ENCODE assay signal across 33 cellular contexts in genomic region chr14:74169906-74170305, GRCh38.
"Had no signal": no experiment of that assay in that cellular context is flagged by ENCODE, and none has a peak within 500 bp of the region (broad histone marks: within the 10 kb centered on the region; RNA-seq: fewer than 3 reads in every experiment).

No MANE protein-coding gene starts in this region.

- FAIRE-seq: keratinocyte, pancreas, urothelium cell line had no signal

- ATAC-seq: heart right ventricle; left cardiac atrium; left lung; lower lobe of right lung; naive thymus-derived CD8-positive, alpha-beta T cell; pancreas; right cardiac atrium; sciatic nerve; upper lobe of right lung had no signal

- H3K9me3 ChIP-seq: heart right ventricle, left lung, lower lobe of right lung, pancreas, prostate gland, suprapubic skin, thoracic aorta, tibial artery, upper lobe of right lung had no signal

- H3K4me3 Mint-ChIP-seq: mesothelial cell of epicardium; naive thymus-derived CD8-positive, alpha-beta T cell; nephron; neural crest cell; stimulated activated naive CD8-positive, alpha-beta T cell treated with anti-CD3 and anti-CD28 coated beads, Interleukin-15, Interleukin-2, amounts not matched to agents 100 ng/mL and 50 ng/mL, for 24 hours had no signal

- H3K27ac Mint-ChIP-seq: mesothelial cell of epicardium; naive thymus-derived CD8-positive, alpha-beta T cell; nephron; stimulated activated naive CD8-positive, alpha-beta T cell treated with anti-CD3 and anti-CD28 coated beads, Interleukin-15, Interleukin-2, amounts not matched to agents 100 ng/mL and 50 ng/mL, for 24 hours had no signal

- H3K4me1 ChIP-seq: heart right ventricle, left lung, lower lobe of right lung, pancreas, prostate gland, suprapubic skin, tibial artery, upper lobe of right lung had no signal

- H3K4me2 ChIP-seq: hepatocyte had no signal

- H3K27ac ChIP-seq: heart right ventricle, hepatocyte, left lung, lower lobe of right lung, pancreas, prostate gland, skin epidermis, suprapubic skin, thoracic aorta, tibial artery, upper lobe of right lung had no signal

- DNase-seq: heart right ventricle; kidney glomerular epithelial cell; left cardiac atrium; left lung; lower lobe of right lung; mammary epithelial cell; mesenchymal stem cell; naive thymus-derived CD8-positive, alpha-beta T cell; nucleus accumbens; pancreas; posterior cingulate gyrus; retina; right cardiac atrium; stimulated activated CD4-positive, alpha-beta T cell treated with anti-CD3 and anti-CD28 coated beads, Interleukin-12 subunit alpha, Interleukin-12 subunit beta, amount 100 ng/mL, for 4 hours; stimulated activated CD4-positive, alpha-beta T cell treated with anti-CD3 and anti-CD28 coated beads, Interleukin-15, amount 100 ng/mL, for 24 hours; stimulated activated CD4-positive, alpha-beta T cell treated with anti-CD3 and anti-CD28 coated beads, Interleukin-2, amount 100 ng/mL, for 24 hours; stimulated activated CD4-positive, alpha-beta T cell treated with anti-CD3 and anti-CD28 coated beads, Interleukin-4, amount 100 ng/mL, for 1 hour; stimulated activated naive CD4-positive, alpha-beta T cell; tibial artery; trophoblast cell; upper lobe of right lung had no signal

- H3K4me3 ChIP-seq: heart right ventricle, hepatocyte, left lung, lower lobe of right lung, pancreas, prostate gland, skin epidermis, suprapubic skin, thoracic aorta, tibial artery, upper lobe of right lung had no signal

- H3K79me2 ChIP-seq: hepatocyte had no signal

- H2AFZ ChIP-seq: hepatocyte had no signal

- H3K36me3 ChIP-seq: left lung, lower lobe of right lung, pancreas, prostate gland, suprapubic skin, thoracic aorta, tibial artery, upper lobe of right lung had no signal

- H3K9me3 Mint-ChIP-seq: mesothelial cell of epicardium; naive thymus-derived CD8-positive, alpha-beta T cell; nephron; neural crest cell; stimulated activated naive CD8-positive, alpha-beta T cell treated with anti-CD3 and anti-CD28 coated beads, Interleukin-15, Interleukin-2, amounts not matched to agents 100 ng/mL and 50 ng/mL, for 24 hours had no signal

- H3K36me3 Mint-ChIP-seq: mesothelial cell of epicardium had no signal

- H3K27me3 Mint-ChIP-seq: naive thymus-derived CD8-positive, alpha-beta T cell; stimulated activated naive CD8-positive, alpha-beta T cell treated with anti-CD3 and anti-CD28 coated beads, Interleukin-15, Interleukin-2, amounts not matched to agents 100 ng/mL and 50 ng/mL, for 24 hours had no signal

- H3K27me3 ChIP-seq: heart right ventricle, hepatocyte, left lung, pancreas, suprapubic skin, tibial artery, upper lobe of right lung had no signal

- H3K4me1 Mint-ChIP-seq: mesothelial cell of epicardium, nephron, neural crest cell had no signal
